8 cellular contexts compared by ENCODE assay signal in genomic region chr5:127229185-127229889, GRCh38.
A peak's percentile ranks its signal among the peaks of the same experiment; 100 is the strongest.
DNase-seq lines count a peak whose midpoint lies in the region; ATAC-seq and TF ChIP-seq lines count a peak whose summit lies in the region.

No MANE protein-coding gene starts in this region.

- intact Hi-C loops in lower leg skin (cut with DNase I; ENCODE audit: low total_unique reads), result no loop called here

- no peaks in the 10 kb centered on the region for H3K36me3 Mint-ChIP-seq in activated CD4-positive, alpha-beta T cell treated with anti-CD3 and anti-CD28 coated beads, Interleukin-2, amount 10 ng/mL, durations not matched to agents 7 days and 5 days (ENCODE audit: low read depth)

- peak overlapping the region; percentile 85 for H3K27ac Mint-ChIP-seq in activated CD4-positive, alpha-beta T cell treated with anti-CD3 and anti-CD28 coated beads, Interleukin-2, amount 10 ng/mL, durations not matched to agents 7 days and 5 days

- no peak overlapping the region for H3K27ac ChIP-seq in duodenal mucosa (ENCODE audit: low read depth, low read length)

- peak; percentile 30 for DNase-seq in GF-D8 (lab: John Stamatoyannopoulos, UW)
- peak; percentile 55 for DNase-seq in LHCN-M2 (ENCODE audit: low read depth)
- peak; percentile 62 for DNase-seq in activated CD4-positive, alpha-beta T cell treated with anti-CD3 and anti-CD28 coated beads, Interleukin-2, amount 10 ng/mL, durations not matched to agents 7 days and 5 days
- DNase-seq in lower leg skin (ENCODE audit: low spot score in 2 of 2), result peak; percentile 46 to 89
- DNase-seq in stimulated activated CD4-positive, alpha-beta T cell treated with anti-CD3 and anti-CD28 coated beads, TNF-alpha, amount 100 ng/mL, for 1 hour (ENCODE audit: low read depth in 3 of 3, low spot score in 1 of 3), result peak; percentile 6 to 33 (median 7)
- no peak for DNase-seq in BE2C

- 0 to 1% methylated on average over 35 to 61 of the region's 61 CpGs for WGBS in lower leg skin, 2 donors

- TF ChIP-seq POLR2A in lower leg skin (IDR thresholded peaks at IDR 0.05), result no peak

- no peaks in the 10 kb centered on the region for H3K27me3 ChIP-seq in duodenal mucosa (ENCODE audit: control insufficient read depth in 1 of 2, insufficient read depth in 2 of 2, low read length in 2 of 2)
- H3K27me3 ChIP-seq in BE2C, result no peaks in the 10 kb centered on the region

- H3K9me3 Mint-ChIP-seq in activated CD4-positive, alpha-beta T cell treated with anti-CD3 and anti-CD28 coated beads, Interleukin-2, amount 10 ng/mL, durations not matched to agents 7 days and 5 days, result no peaks in the 10 kb centered on the region

- H3K4me1 Mint-ChIP-seq in activated CD4-positive, alpha-beta T cell treated with anti-CD3 and anti-CD28 coated beads, Interleukin-2, amount 10 ng/mL, durations not matched to agents 7 days and 5 days, result peaks cover 20% of the 10 kb centered on the region

- peak overlapping the region; percentile 66 to 86 for H3K4me3 ChIP-seq in duodenal mucosa (ENCODE audit: low read depth in 1 of 2, low read length in 2 of 2)
- peak overlapping the region; percentile 43 for H3K4me3 ChIP-seq in lower leg skin (ENCODE audit: low read depth, poor library complexity, severe bottlenecking)
- H3K4me3 ChIP-seq in BE2C (ENCODE audit: low read depth, low read length), result no peak overlapping the region

- peak overlapping the region; percentile 53 to 57 for H3K9ac ChIP-seq in duodenal mucosa (ENCODE audit: low read depth in 1 of 2, low read length in 2 of 2)

- peak overlapping the region; percentile 56 for H3K4me3 Mint-ChIP-seq in activated CD4-positive, alpha-beta T cell treated with anti-CD3 and anti-CD28 coated beads, Interleukin-2, amount 10 ng/mL, durations not matched to agents 7 days and 5 days

- ATAC-seq in GM21576 (IDR thresholded peaks at IDR 0.05; ENCODE audit: unreplicated experiment), result peak; percentile 69

- H3K9me3 ChIP-seq in duodenal mucosa (ENCODE audit: control insufficient read depth in 1 of 2, low read length in 2 of 2), result no peaks in the 10 kb centered on the region
- H3K9me3 ChIP-seq in BE2C, result no peaks in the 10 kb centered on the region

- POLR2A ChIA-PET in activated CD4-positive, alpha-beta T cell treated with anti-CD3 and anti-CD28 coated beads, Interleukin-2, amount 10 ng/mL, durations not matched to agents 7 days and 5 days (lab: Charles Lee), result no interaction called here

- H3K4me1 ChIP-seq in duodenal mucosa (ENCODE audit: control insufficient read depth in 1 of 2, insufficient read depth in 2 of 2, low read length in 2 of 2), result peaks cover 3% of the 10 kb centered on the region in 2 donors
- no peaks in the 10 kb centered on the region for H3K4me1 ChIP-seq in BE2C

- H3K36me3 ChIP-seq in duodenal mucosa (ENCODE audit: control insufficient read depth in 1 of 2, insufficient read depth in 2 of 2, low read length in 2 of 2), result no peaks in the 10 kb centered on the region
- no peaks in the 10 kb centered on the region for H3K36me3 ChIP-seq in BE2C

- H3K27me3 Mint-ChIP-seq in activated CD4-positive, alpha-beta T cell treated with anti-CD3 and anti-CD28 coated beads, Interleukin-2, amount 10 ng/mL, durations not matched to agents 7 days and 5 days, result peaks cover 4% of the 10 kb centered on the region

- CTCF ChIA-PET in activated CD4-positive, alpha-beta T cell treated with anti-CD3 and anti-CD28 coated beads, Interleukin-2, amount 10 ng/mL, durations not matched to agents 7 days and 5 days (lab: Charles Lee), result no interaction called here

- TF ChIP-seq CTCF in lower leg skin (IDR thresholded peaks at IDR 0.05) (no peak), BE2C (IDR thresholded peaks at IDR 0.05; ENCODE audit: low read depth, low read length) (no peak)
